In the genomic region with DNA sequence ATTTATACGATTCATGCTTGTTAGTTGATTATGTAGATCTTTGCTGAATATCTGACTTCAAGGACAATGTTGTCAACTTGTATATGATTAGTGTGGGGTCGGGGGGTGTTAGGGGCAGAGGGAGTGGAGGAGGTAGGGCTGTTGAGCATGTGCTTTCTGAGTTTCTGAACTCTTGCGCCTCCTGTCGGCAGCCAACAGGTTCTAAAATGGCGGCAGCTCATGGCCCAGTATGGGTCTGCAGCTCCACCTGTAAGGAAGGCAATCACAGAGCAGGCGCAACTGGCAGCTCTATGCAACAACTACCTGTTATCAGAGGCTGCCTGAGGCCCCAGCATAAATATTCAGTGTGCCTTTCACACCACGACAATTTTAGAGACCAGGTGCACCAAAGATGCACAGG, we compare ENCODE assay signal across 2 cellular contexts.
TF ChIP-seq lines count a peak whose summit lies in the region.

No MANE protein-coding gene starts in this region.

TF ChIP-seq in HCT116, 20 proteins besides CTCF, POLR2A, EP300 and RAD21 (continued from another document):
- TF ChIP-seq YY1 (IDR thresholded peaks at IDR 0.05; ENCODE audit: extremely low read depth, insufficient replicate concordance, low read depth, low read length) = peak; percentile 30
- TF ChIP-seq SRF (IDR thresholded peaks at IDR 0.05; ENCODE audit: low read depth) = no peak

TF ChIP-seq in K562, 482 proteins besides CTCF, POLR2A, EP300 and RAD21 (continued from another document and continues in another):
- TF ChIP-seq, protein P1, sequence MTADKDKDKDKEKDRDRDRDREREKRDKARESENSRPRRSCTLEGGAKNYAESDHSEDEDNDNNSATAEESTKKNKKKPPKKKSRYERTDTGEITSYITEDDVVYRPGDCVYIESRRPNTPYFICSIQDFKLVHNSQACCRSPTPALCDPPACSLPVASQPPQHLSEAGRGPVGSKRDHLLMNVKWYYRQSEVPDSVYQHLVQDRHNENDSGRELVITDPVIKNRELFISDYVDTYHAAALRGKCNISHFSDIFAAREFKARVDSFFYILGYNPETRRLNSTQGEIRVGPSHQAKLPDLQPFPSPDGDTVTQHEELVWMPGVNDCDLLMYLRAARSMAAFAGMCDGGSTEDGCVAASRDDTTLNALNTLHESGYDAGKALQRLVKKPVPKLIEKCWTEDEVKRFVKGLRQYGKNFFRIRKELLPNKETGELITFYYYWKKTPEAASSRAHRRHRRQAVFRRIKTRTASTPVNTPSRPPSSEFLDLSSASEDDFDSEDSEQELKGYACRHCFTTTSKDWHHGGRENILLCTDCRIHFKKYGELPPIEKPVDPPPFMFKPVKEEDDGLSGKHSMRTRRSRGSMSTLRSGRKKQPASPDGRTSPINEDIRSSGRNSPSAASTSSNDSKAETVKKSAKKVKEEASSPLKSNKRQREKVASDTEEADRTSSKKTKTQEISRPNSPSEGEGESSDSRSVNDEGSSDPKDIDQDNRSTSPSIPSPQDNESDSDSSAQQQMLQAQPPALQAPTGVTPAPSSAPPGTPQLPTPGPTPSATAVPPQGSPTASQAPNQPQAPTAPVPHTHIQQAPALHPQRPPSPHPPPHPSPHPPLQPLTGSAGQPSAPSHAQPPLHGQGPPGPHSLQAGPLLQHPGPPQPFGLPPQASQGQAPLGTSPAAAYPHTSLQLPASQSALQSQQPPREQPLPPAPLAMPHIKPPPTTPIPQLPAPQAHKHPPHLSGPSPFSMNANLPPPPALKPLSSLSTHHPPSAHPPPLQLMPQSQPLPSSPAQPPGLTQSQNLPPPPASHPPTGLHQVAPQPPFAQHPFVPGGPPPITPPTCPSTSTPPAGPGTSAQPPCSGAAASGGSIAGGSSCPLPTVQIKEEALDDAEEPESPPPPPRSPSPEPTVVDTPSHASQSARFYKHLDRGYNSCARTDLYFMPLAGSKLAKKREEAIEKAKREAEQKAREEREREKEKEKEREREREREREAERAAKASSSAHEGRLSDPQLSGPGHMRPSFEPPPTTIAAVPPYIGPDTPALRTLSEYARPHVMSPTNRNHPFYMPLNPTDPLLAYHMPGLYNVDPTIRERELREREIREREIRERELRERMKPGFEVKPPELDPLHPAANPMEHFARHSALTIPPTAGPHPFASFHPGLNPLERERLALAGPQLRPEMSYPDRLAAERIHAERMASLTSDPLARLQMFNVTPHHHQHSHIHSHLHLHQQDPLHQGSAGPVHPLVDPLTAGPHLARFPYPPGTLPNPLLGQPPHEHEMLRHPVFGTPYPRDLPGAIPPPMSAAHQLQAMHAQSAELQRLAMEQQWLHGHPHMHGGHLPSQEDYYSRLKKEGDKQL (CRISPR knock-in tag; IDR thresholded peaks at IDR 0.05; ENCODE audit: borderline replicate concordance) = no peak
- TF ChIP-seq, protein P2, sequence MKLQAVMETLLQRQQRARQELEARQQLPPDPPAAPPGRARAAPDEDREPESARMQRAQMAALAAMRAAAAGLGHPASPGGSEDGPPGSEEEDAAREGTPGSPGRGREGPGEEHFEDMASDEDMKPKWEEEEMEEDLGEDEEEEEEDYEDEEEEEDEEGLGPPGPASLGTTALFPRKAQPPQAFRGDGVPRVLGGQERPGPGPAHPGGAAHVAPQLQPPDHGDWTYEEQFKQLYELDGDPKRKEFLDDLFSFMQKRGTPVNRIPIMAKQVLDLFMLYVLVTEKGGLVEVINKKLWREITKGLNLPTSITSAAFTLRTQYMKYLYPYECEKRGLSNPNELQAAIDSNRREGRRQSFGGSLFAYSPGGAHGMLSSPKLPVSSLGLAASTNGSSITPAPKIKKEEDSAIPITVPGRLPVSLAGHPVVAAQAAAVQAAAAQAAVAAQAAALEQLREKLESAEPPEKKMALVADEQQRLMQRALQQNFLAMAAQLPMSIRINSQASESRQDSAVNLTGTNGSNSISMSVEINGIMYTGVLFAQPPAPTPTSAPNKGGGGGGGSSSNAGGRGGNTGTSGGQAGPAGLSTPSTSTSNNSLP (IDR thresholded peaks at IDR 0.05; ENCODE audit: borderline replicate concordance, low read depth, low read length) = no peak
- TF ChIP-seq L3MBTL2 (IDR thresholded peaks at IDR 0.05) = peak; percentile 68
- TF ChIP-seq, protein P3, sequence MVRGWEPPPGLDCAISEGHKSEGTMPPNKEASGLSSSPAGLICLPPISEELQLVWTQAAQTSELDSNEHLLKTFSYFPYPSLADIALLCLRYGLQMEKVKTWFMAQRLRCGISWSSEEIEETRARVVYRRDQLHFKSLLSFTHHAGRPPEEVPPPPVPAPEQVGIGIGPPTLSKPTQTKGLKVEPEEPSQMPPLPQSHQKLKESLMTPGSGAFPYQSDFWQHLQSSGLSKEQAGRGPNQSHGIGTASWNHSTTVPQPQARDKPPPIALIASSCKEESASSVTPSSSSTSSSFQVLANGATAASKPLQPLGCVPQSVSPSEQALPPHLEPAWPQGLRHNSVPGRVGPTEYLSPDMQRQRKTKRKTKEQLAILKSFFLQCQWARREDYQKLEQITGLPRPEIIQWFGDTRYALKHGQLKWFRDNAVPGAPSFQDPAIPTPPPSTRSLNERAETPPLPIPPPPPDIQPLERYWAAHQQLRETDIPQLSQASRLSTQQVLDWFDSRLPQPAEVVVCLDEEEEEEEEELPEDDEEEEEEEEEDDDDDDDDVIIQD (CRISPR knock-in tag; IDR thresholded peaks at IDR 0.05) = no peak
- peak; percentile 64 to 94 (median 89) for TF ChIP-seq YY1 (IDR thresholded peaks at IDR 0.05; ENCODE audit: borderline replicate concordance in 1 of 3, control insufficient read depth in 1 of 3, extremely low read depth in 1 of 3, insufficient read depth in 3 of 3, insufficient read length in 1 of 3, insufficient replicate concordance in 2 of 3, low read depth in 1 of 3, low read length in 2 of 3)
- TF ChIP-seq, protein P4, sequence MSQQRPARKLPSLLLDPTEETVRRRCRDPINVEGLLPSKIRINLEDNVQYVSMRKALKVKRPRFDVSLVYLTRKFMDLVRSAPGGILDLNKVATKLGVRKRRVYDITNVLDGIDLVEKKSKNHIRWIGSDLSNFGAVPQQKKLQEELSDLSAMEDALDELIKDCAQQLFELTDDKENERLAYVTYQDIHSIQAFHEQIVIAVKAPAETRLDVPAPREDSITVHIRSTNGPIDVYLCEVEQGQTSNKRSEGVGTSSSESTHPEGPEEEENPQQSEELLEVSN (IDR thresholded peaks at IDR 0.05; ENCODE audit: borderline replicate concordance in 1 of 2, extremely low read depth in 1 of 2, insufficient read depth in 1 of 2, insufficient read length in 1 of 2, low read depth in 1 of 2, low read length in 1 of 2, poor library complexity in 1 of 2, severe bottlenecking in 1 of 2) = peak in 1 of 2 experiments; percentile 81
- TF ChIP-seq, protein P5, sequence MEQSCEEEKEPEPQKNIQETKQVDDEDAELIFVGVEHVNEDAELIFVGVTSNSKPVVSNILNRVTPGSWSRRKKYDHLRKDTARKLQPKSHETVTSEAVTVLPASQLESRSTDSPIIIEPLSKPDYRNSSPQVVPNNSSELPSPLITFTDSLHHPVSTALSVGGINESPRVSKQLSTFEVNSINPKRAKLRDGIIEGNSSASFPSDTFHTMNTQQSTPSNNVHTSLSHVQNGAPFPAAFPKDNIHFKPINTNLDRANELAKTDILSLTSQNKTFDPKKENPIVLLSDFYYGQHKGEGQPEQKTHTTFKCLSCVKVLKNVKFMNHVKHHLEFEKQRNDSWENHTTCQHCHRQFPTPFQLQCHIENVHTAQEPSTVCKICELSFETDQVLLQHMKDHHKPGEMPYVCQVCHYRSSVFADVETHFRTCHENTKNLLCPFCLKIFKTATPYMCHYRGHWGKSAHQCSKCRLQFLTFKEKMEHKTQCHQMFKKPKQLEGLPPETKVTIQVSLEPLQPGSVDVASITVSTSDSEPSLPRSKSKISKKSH (CRISPR knock-in tag; IDR thresholded peaks at IDR 0.05) = no peak
- TF ChIP-seq, protein P6, sequence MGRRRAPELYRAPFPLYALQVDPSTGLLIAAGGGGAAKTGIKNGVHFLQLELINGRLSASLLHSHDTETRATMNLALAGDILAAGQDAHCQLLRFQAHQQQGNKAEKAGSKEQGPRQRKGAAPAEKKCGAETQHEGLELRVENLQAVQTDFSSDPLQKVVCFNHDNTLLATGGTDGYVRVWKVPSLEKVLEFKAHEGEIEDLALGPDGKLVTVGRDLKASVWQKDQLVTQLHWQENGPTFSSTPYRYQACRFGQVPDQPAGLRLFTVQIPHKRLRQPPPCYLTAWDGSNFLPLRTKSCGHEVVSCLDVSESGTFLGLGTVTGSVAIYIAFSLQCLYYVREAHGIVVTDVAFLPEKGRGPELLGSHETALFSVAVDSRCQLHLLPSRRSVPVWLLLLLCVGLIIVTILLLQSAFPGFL (CRISPR knock-in tag; IDR thresholded peaks at IDR 0.05) = no peak
- TF ChIP-seq ZNF696 (CRISPR knock-in tag; conservative IDR thresholded peaks at IDR 0.05) = no peak
- TF ChIP-seq, protein P7, sequence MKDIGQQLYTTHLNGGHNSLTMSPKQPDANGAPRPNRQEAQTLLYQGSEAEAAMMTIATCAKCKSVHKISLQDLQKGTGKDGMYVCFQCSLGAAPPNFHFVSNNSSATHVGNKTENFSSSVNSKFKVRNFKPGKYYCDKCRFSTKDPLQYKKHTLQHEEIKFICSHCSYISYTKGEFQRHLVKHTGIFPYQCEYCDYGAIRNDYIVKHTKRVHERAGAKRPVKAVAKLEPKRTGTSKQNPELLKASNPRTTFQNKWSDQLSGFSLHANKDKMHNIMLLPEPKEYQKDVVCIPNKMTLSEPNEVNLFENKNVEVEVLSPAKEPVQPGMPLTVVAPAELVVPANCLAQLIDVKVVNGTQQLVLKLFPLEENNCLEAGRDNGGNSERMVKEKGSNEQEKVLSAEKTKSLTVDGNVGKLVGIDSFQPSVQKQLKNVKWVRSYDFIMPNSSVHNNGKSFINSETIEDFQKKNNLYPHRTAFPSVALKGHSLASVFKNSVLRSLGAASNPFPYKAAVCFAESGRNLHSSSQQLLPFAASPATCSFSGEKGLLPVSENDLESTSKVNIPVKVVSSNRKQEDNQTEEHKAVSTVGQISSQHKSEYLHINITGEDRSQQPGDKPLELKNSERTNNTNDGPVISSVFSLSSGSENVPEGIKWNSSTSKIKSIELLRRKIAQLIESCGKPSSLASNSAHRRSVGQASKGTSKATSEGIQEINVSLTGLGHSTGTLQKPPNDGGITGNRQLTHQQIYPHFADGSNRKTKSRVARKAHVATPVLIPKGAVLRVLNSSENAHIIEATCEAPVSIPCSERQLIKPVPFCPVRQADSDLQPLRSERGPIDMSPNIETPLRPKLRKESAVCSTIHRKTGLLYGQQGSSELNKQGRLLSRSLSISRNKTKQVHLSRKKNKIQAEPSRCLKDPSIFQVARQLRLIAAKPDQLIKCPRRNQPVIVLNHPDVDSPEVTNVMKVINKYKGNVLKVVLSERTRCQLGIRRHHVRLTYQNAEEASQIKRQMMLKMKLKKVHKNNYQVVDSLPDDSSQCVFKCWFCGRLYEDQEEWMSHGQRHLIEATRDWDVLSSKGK (CRISPR knock-in tag; IDR thresholded peaks at IDR 0.05) = no peak
- no peak for TF ChIP-seq KLF6 (CRISPR knock-in tag; IDR thresholded peaks at IDR 0.05; ENCODE audit: borderline replicate concordance)
- TF ChIP-seq, protein P8, sequence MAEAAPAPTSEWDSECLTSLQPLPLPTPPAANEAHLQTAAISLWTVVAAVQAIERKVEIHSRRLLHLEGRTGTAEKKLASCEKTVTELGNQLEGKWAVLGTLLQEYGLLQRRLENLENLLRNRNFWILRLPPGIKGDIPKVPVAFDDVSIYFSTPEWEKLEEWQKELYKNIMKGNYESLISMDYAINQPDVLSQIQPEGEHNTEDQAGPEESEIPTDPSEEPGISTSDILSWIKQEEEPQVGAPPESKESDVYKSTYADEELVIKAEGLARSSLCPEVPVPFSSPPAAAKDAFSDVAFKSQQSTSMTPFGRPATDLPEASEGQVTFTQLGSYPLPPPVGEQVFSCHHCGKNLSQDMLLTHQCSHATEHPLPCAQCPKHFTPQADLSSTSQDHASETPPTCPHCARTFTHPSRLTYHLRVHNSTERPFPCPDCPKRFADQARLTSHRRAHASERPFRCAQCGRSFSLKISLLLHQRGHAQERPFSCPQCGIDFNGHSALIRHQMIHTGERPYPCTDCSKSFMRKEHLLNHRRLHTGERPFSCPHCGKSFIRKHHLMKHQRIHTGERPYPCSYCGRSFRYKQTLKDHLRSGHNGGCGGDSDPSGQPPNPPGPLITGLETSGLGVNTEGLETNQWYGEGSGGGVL (CRISPR knock-in tag; IDR thresholded peaks at IDR 0.05) = no peak
- peak; percentile 83 for TF ChIP-seq MYC (IDR thresholded peaks at IDR 0.05; ENCODE audit: low read depth, low read length)
- TF ChIP-seq MYC (CRISPR knock-in tag; IDR thresholded peaks at IDR 0.05; ENCODE audit: borderline replicate concordance, low read depth) = no peak
- TF ChIP-seq SP2 (IDR thresholded peaks at IDR 0.05; ENCODE audit: extremely low read depth, low read depth, low read length, poor library complexity, severe bottlenecking) = no peak
- TF ChIP-seq, protein P9, sequence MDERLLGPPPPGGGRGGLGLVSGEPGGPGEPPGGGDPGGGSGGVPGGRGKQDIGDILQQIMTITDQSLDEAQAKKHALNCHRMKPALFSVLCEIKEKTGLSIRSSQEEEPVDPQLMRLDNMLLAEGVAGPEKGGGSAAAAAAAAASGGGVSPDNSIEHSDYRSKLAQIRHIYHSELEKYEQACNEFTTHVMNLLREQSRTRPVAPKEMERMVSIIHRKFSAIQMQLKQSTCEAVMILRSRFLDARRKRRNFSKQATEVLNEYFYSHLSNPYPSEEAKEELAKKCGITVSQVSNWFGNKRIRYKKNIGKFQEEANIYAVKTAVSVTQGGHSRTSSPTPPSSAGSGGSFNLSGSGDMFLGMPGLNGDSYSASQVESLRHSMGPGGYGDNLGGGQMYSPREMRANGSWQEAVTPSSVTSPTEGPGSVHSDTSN (CRISPR knock-in tag; IDR thresholded peaks at IDR 0.05; ENCODE audit: low read depth) = no peak
- TF ChIP-seq, protein P9 (tag; conservative IDR thresholded peaks at IDR 0.05; ENCODE audit: low read depth) = no peak
- peak; percentile 21 to 45; a peak in 2 of 4 replicates for TF ChIP-seq NRF1 (conservative IDR thresholded peaks at IDR 0.05 in 1 of 2, IDR thresholded peaks at IDR 0.05 in 1 of 2)
- TF ChIP-seq, protein P10, sequence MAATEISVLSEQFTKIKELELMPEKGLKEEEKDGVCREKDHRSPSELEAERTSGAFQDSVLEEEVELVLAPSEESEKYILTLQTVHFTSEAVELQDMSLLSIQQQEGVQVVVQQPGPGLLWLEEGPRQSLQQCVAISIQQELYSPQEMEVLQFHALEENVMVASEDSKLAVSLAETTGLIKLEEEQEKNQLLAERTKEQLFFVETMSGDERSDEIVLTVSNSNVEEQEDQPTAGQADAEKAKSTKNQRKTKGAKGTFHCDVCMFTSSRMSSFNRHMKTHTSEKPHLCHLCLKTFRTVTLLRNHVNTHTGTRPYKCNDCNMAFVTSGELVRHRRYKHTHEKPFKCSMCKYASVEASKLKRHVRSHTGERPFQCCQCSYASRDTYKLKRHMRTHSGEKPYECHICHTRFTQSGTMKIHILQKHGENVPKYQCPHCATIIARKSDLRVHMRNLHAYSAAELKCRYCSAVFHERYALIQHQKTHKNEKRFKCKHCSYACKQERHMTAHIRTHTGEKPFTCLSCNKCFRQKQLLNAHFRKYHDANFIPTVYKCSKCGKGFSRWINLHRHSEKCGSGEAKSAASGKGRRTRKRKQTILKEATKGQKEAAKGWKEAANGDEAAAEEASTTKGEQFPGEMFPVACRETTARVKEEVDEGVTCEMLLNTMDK (IDR thresholded peaks at IDR 0.05; ENCODE audit: borderline replicate concordance, insufficient read depth, low read depth, low read length, poor library complexity, severe bottlenecking) = peak; percentile 86
